8 cellular contexts compared by ENCODE assay signal in genomic region chr19:45079063-45079910, GRCh38. TPM values are rescaled to one million over a fixed set of nuclear protein-coding genes. Genes with fewer than 3 reads are reported as not detected.
DNase-seq lines count a peak whose midpoint lies in the region; ATAC-seq and TF ChIP-seq lines count a peak whose summit lies in the region.

GEMIN7 (plus strand) TSS chr19:45079260; CDS start chr19:45090115, 10,855 bp downstream.

- H3K27ac ChIP-seq in esophagus (ENCODE audit: low read depth in 2 of 2, low read length in 1 of 2) (peak within 1 kb of the TSS; percentile 72 to 90), muscle layer of colon (ENCODE audit: low read depth, low read length) (peak within 1 kb of the TSS; percentile 40)

- H3K4me3 ChIP-seq in esophagus (ENCODE audit: low read depth in 1 of 2, low read length in 2 of 2): peak within 1 kb of the TSS; percentile 81
- H3K4me3 ChIP-seq in muscle layer of colon (ENCODE audit: low read depth in 1 of 2, low read length in 2 of 2): peak within 1 kb of the TSS; percentile 73 to 97

- no peak for ATAC-seq in GM18519 (IDR thresholded peaks at IDR 0.05; ENCODE audit: low FRiP score, unreplicated experiment)

- H3K9ac ChIP-seq in muscle layer of colon (ENCODE audit: low read length): peak within 1 kb of the TSS; percentile 85

- H3K27me3 ChIP-seq in esophagus (ENCODE audit: control insufficient read depth in 1 of 2, insufficient read depth in 2 of 2, low read length in 2 of 2) (no peaks in the 10 kb centered on the region), muscle layer of colon (ENCODE audit: control insufficient read depth in 1 of 2, insufficient read depth in 2 of 2, low read length in 2 of 2) (peaks cover 0 to 4% of the 10 kb centered on the region in 2 donors)

- no peaks in the 10 kb centered on the region for H3K36me3 ChIP-seq in esophagus (ENCODE audit: control insufficient read depth in 2 of 2, insufficient read depth in 2 of 2, low read length in 1 of 2)
- H3K36me3 ChIP-seq in muscle layer of colon (ENCODE audit: insufficient read depth, low read length): peaks cover 8% of the 10 kb centered on the region

- 0% methylated on average over 60 to 61 of the region's 61 CpGs for WGBS in esophagus, 2 donors

- TF ChIP-seq POLR2A in GM10847 (IDR thresholded peaks at IDR 0.05; ENCODE audit: extremely low read depth, insufficient read length): peak; percentile 67

- H3K4me1 ChIP-seq in esophagus (ENCODE audit: control insufficient read depth in 2 of 2, insufficient read depth in 2 of 2, low read length in 1 of 2): peaks cover 0 to 20% of the 10 kb centered on the region in 2 donors
- H3K4me1 ChIP-seq in muscle layer of colon (ENCODE audit: insufficient read depth, low read length): peaks cover 20% of the 10 kb centered on the region

- peak in 71 of 76 experiments; percentile 19 to 97 (median 77) for DNase-seq in HUDEP-2 (lab: John Stamatoyannopoulos, UW; ENCODE audit: unreplicated experiment in 76 of 76)
- DNase-seq in OCI-M1 (lab: John Stamatoyannopoulos, UW): peak; percentile 90
- DNase-seq in activated T-cell treated with anti-CD3 and anti-CD28 coated beads for 48 hours (ENCODE audit: low read depth): peak; percentile 88
- DNase-seq in stimulated activated CD8-positive, alpha-beta memory T cell treated with anti-CD3 and anti-CD28 coated beads, Interleukin-7, amount 100 ng/mL, for 1 hour (ENCODE audit: low read depth in 2 of 2): peak; percentile 58 to 67

- no peaks in the 10 kb centered on the region for H3K9me3 ChIP-seq in esophagus (ENCODE audit: control insufficient read depth in 2 of 2, insufficient read depth in 1 of 2, low read depth in 1 of 2, low read length in 1 of 2)
- H3K9me3 ChIP-seq in muscle layer of colon (ENCODE audit: low read length): no peaks in the 10 kb centered on the region

RNA-seq across cellular contexts. Expression of gene GEMIN7, which starts in this region (rescaled TPM):
- 10 to 100 TPM; 20.7 to 21.3 TPM for polyA plus RNA-seq in esophagus
